ENCODE assay signal across 26 cellular contexts in genomic region chr1:174211486-174211885, GRCh38.
"Had no signal": no experiment of that assay in that cellular context is flagged by ENCODE, and none has a peak within 500 bp of the region (broad histone marks: within the 10 kb centered on the region; RNA-seq: fewer than 3 reads in every experiment).

No MANE protein-coding gene starts in this region.

- H3K27me3 Mint-ChIP-seq: dendritic cell treated with granulocyte-macrophage colony-stimulating factor and Interleukin-4, amounts not matched to agents 40 ng/mL and 50 ng/mL, for 4 days; effector memory CD8-positive, alpha-beta T cell; naive thymus-derived CD4-positive, alpha-beta T cell had no signal

- H3K27me3 ChIP-seq: colonic mucosa, esophagus squamous epithelium, gastrocnemius medialis, heart right ventricle, left lung had no signal

- DNase-seq: colonic mucosa; cortex of kidney; effector CD8-positive, alpha-beta T cell; effector memory CD8-positive, alpha-beta T cell; endodermal cell; erythroblast; esophagus squamous epithelium; foreskin fibroblast; foreskin melanocyte; gastrocnemius medialis; glutamatergic neuron; head of caudate nucleus; heart right ventricle; hippocampal formation; left cardiac atrium; left lung; left ventricle myocardium superior; lower lobe of right lung; mesendoderm; midbrain; naive thymus-derived CD4-positive, alpha-beta T cell had no signal

- H3K27ac ChIP-seq: colonic mucosa, epithelial cell of prostate, esophagus squamous epithelium, gastrocnemius medialis, heart right ventricle, left lung, lower lobe of right lung had no signal

- H3K9me3 ChIP-seq: colonic mucosa, gastrocnemius medialis, left lung, lower lobe of right lung had no signal

- H3K9me3 Mint-ChIP-seq: effector memory CD8-positive, alpha-beta T cell had no signal

- ATAC-seq: effector memory CD8-positive, alpha-beta T cell; esophagus mucosa; gastrocnemius medialis; heart right ventricle; left cardiac atrium; left lung; left ventricle myocardium superior; lower lobe of right lung; naive thymus-derived CD4-positive, alpha-beta T cell had no signal

- H3K4me1 ChIP-seq: colonic mucosa, esophagus squamous epithelium, left lung, lower lobe of right lung had no signal

- FAIRE-seq: endometrium, keratinocyte had no signal

- H3K4me1 Mint-ChIP-seq: endodermal cell had no signal

- H3K4me3 ChIP-seq: colonic mucosa, esophagus squamous epithelium, gastrocnemius medialis, heart right ventricle, left lung, lower lobe of right lung had no signal

- H3K4me3 Mint-ChIP-seq: dendritic cell treated with granulocyte-macrophage colony-stimulating factor and Interleukin-4, amounts not matched to agents 40 ng/mL and 50 ng/mL, for 4 days; endodermal cell; naive thymus-derived CD4-positive, alpha-beta T cell had no signal

- H3K36me3 ChIP-seq: colonic mucosa, esophagus squamous epithelium, gastrocnemius medialis, heart right ventricle, left lung, lower lobe of right lung had no signal

- H3K27ac Mint-ChIP-seq: dendritic cell treated with granulocyte-macrophage colony-stimulating factor and Interleukin-4, amounts not matched to agents 40 ng/mL and 50 ng/mL, for 4 days; endodermal cell had no signal
